10 cellular contexts compared by ENCODE assay signal in genomic region chr7:22386206-22386858, GRCh38. TPM values are rescaled to one million over a fixed set of nuclear protein-coding genes. Genes with fewer than 3 reads are reported as not detected.
DNase-seq lines count a peak whose midpoint lies in the region; ATAC-seq lines count a peak whose summit lies in the region.
"Had no signal": no experiment of that assay in that cellular context is flagged by ENCODE, and none has a peak within 500 bp of the region (broad histone marks: within the 10 kb centered on the region; RNA-seq: fewer than 3 reads in every experiment).

No MANE protein-coding gene starts in this region.

- no peaks in the 10 kb centered on the region for H3K27me3 ChIP-seq in H7 (ENCODE audit: control insufficient read depth, insufficient read depth, low read length)

- no peaks in the 10 kb centered on the region for H3K36me3 ChIP-seq in H7 (replicated peaks; ENCODE audit: control insufficient read depth, insufficient read depth, low read length)

- ATAC-seq in GM18499 (IDR thresholded peaks at IDR 0.05; ENCODE audit: insufficient read depth, unreplicated experiment) (peak; percentile 61), GM19463 (IDR thresholded peaks at IDR 0.05; ENCODE audit: unreplicated experiment) (peak; percentile 65), HG02840 (IDR thresholded peaks at IDR 0.05; ENCODE audit: low FRiP score, unreplicated experiment) (peak; percentile 49), HG03460 (IDR thresholded peaks at IDR 0.05; ENCODE audit: unreplicated experiment) (peak; percentile 62), HG03095 (IDR thresholded peaks at IDR 0.05; ENCODE audit: unreplicated experiment) (no peak)
- no peak for ATAC-seq in activated CD4-positive, CD25-positive, alpha-beta regulatory T cell treated with anti-CD3 and anti-CD28 coated beads, Interleukin-2, amount 50 U/mL, for 24 hours

- no peak for DNase-seq in UCSD-AML1 (lab: John Stamatoyannopoulos, UW; ENCODE audit: unreplicated experiment)
- DNase-seq in H7, result no peak
- DNase-seq: NCI-H524, Right ventricle myocardium superior had no signal

- no peak overlapping the region for H3K4me3 ChIP-seq in H7 (ENCODE audit: insufficient read depth, low read depth, low read length)

RNA-seq across cellular contexts. Expression of gene RAPGEF5, which starts 29.4 kb away (rescaled TPM):
- total RNA-seq in H7 (2014; rRNA removed; shearing (Covaris generic)), result 4.2 and 5.5 TPM in 2 replicates

Comparison
In these comparisons a context has a peak if more than half of its experiments do, and no peak if none do; other contexts are left out.
1. ATAC-seq: peak in GM18499 (single experiment), GM19463 (single experiment), HG02840 (single experiment) and HG03460 (single experiment); none in HG03095 (single experiment) and activated CD4-positive, CD25-positive, alpha-beta regulatory T cell treated with anti-CD3 and anti-CD28 coated beads, Interleukin-2, amount 50 U/mL, for 24 hours (0 of 2).